ENCODE assay signal across 8 cellular contexts in genomic region chr3:47802734-47803477, GRCh38. TPM values are rescaled to one million over a fixed set of nuclear protein-coding genes. Genes with fewer than 3 reads are reported as not detected.
DNase-seq lines count a peak whose midpoint lies in the region; ATAC-seq and TF ChIP-seq lines count a peak whose summit lies in the region.

A gene with protein sequence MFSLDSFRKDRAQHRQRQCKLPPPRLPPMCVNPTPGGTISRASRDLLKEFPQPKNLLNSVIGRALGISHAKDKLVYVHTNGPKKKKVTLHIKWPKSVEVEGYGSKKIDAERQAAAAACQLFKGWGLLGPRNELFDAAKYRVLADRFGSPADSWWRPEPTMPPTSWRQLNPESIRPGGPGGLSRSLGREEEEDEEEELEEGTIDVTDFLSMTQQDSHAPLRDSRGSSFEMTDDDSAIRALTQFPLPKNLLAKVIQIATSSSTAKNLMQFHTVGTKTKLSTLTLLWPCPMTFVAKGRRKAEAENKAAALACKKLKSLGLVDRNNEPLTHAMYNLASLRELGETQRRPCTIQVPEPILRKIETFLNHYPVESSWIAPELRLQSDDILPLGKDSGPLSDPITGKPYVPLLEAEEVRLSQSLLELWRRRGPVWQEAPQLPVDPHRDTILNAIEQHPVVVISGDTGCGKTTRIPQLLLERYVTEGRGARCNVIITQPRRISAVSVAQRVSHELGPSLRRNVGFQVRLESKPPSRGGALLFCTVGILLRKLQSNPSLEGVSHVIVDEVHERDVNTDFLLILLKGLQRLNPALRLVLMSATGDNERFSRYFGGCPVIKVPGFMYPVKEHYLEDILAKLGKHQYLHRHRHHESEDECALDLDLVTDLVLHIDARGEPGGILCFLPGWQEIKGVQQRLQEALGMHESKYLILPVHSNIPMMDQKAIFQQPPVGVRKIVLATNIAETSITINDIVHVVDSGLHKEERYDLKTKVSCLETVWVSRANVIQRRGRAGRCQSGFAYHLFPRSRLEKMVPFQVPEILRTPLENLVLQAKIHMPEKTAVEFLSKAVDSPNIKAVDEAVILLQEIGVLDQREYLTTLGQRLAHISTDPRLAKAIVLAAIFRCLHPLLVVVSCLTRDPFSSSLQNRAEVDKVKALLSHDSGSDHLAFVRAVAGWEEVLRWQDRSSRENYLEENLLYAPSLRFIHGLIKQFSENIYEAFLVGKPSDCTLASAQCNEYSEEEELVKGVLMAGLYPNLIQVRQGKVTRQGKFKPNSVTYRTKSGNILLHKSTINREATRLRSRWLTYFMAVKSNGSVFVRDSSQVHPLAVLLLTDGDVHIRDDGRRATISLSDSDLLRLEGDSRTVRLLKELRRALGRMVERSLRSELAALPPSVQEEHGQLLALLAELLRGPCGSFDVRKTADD (plus strand): TSS chr3:47803138. CDS start chr3:47810684, 7,546 bp downstream.

- no peaks in the 10 kb centered on the region for H3K27me3 Mint-ChIP-seq in Calu3 (ENCODE audit: unreplicated experiment)
- no peaks in the 10 kb centered on the region for H3K27me3 Mint-ChIP-seq in activated T-cell treated with anti-CD3 and anti-CD28 coated beads, Interleukin-2, amount 50 U/mL, for 4 hours (ENCODE audit: low read depth)

- H3K27me3 ChIP-seq in esophagus (ENCODE audit: control insufficient read depth in 1 of 2, insufficient read depth in 2 of 2, low read length in 2 of 2) (no peaks in the 10 kb centered on the region), muscle layer of colon (ENCODE audit: control insufficient read depth in 1 of 2, insufficient read depth in 2 of 2, low read length in 2 of 2) (no peaks in the 10 kb centered on the region)

- H3K27ac ChIP-seq in esophagus (ENCODE audit: low read depth in 2 of 2, low read length in 1 of 2) (peak within 1 kb of the TSS; percentile 92 to 96), muscle layer of colon (ENCODE audit: low read depth, low read length) (peak within 1 kb of the TSS; percentile 88)

- H3K36me3 ChIP-seq in esophagus (ENCODE audit: control insufficient read depth in 2 of 2, insufficient read depth in 2 of 2, low read length in 1 of 2) (no peaks in the 10 kb centered on the region), muscle layer of colon (ENCODE audit: insufficient read depth, low read length) (no peaks in the 10 kb centered on the region)

- no peak for TF ChIP-seq CTCF in Calu3 (IDR thresholded peaks at IDR 0.05; ENCODE audit: unreplicated experiment)

- 1% methylated on average over 86 to 90 of the region's 90 CpGs for WGBS in esophagus, 2 donors

- H3K9me3 ChIP-seq in esophagus (ENCODE audit: control insufficient read depth in 2 of 2, insufficient read depth in 1 of 2, low read depth in 1 of 2, low read length in 1 of 2): no peaks in the 10 kb centered on the region
- H3K9me3 ChIP-seq in muscle layer of colon (ENCODE audit: low read length): no peaks in the 10 kb centered on the region

- peaks cover 36% of the 10 kb centered on the region for H3K36me3 Mint-ChIP-seq in Calu3 (ENCODE audit: insufficient read depth, unreplicated experiment)
- H3K36me3 Mint-ChIP-seq in activated T-cell treated with anti-CD3 and anti-CD28 coated beads, Interleukin-2, amount 50 U/mL, for 4 hours (ENCODE audit: insufficient read depth): no peaks in the 10 kb centered on the region

- intact Hi-C loops in Calu3 (cut with micrococcal nuclease; ENCODE audit: unreplicated experiment): no loop called here

- no peaks in the 10 kb centered on the region for H3K9me3 Mint-ChIP-seq in Calu3 (ENCODE audit: low read depth, unreplicated experiment)
- no peaks in the 10 kb centered on the region for H3K9me3 Mint-ChIP-seq in activated T-cell treated with anti-CD3 and anti-CD28 coated beads, Interleukin-2, amount 50 U/mL, for 4 hours

- peak within 1 kb of the TSS; percentile 96 for H3K27ac Mint-ChIP-seq in Calu3 (ENCODE audit: unreplicated experiment)

- BruUV-seq in Calu3 (replicated peaks; lab: Mats Ljungman, UMichigan): no TSS peak

- H3K4me3 ChIP-seq in esophagus (ENCODE audit: low read depth in 1 of 2, low read length in 2 of 2) (peak within 1 kb of the TSS; percentile 62 to 88), muscle layer of colon (ENCODE audit: low read depth in 1 of 2, low read length in 2 of 2) (peak within 1 kb of the TSS; percentile 69 to 82)

- peak within 1 kb of the TSS; percentile 79 for H3K9ac ChIP-seq in muscle layer of colon (ENCODE audit: low read length)

- peak; percentile 70 for ATAC-seq in GM19468 (IDR thresholded peaks at IDR 0.05; ENCODE audit: extremely low read depth, unreplicated experiment)
- peak; percentile 93 to 94 for ATAC-seq in activated T-cell treated with anti-CD3 and anti-CD28 coated beads, Interleukin-2, amount 50 U/mL, for 4 hours

- peak within 1 kb of the TSS; percentile 92 for H3K4me3 Mint-ChIP-seq in Calu3 (ENCODE audit: low read depth, unreplicated experiment)
- peak within 1 kb of the TSS; percentile 95 for H3K4me3 Mint-ChIP-seq in activated T-cell treated with anti-CD3 and anti-CD28 coated beads, Interleukin-2, amount 50 U/mL, for 4 hours

- DNase-seq in Calu3: peak; percentile 89
- DNase-seq in HS-27A (ENCODE audit: low read depth): peak; percentile 68
- DNase-seq in activated T-cell treated with anti-CD3 and anti-CD28 coated beads, Interleukin-2, amount 50 U/mL, for 4 hours: peak; percentile 77
- peak; percentile 63 to 71 for DNase-seq in stimulated activated CD8-positive, alpha-beta memory T cell treated with anti-CD3 and anti-CD28 coated beads, Interleukin-7, amount 100 ng/mL, for 1 hour (ENCODE audit: low read depth in 2 of 2)

- H3K4me1 Mint-ChIP-seq in Calu3 (ENCODE audit: low read depth, unreplicated experiment): peaks cover 9% of the 10 kb centered on the region
- H3K4me1 Mint-ChIP-seq in activated T-cell treated with anti-CD3 and anti-CD28 coated beads, Interleukin-2, amount 50 U/mL, for 4 hours (ENCODE audit: low read depth): peaks cover 19% of the 10 kb centered on the region

- CTCF ChIA-PET in Calu3 (lab: Charles Lee): interaction anchor here (1.2 kb wide), 1 partner anchor 348 kb away, joined by 3 read pairs; no protein-coding TSS in a partner anchor

- H3K4me1 ChIP-seq in esophagus (ENCODE audit: control insufficient read depth in 2 of 2, insufficient read depth in 2 of 2, low read length in 1 of 2) (peaks cover 0 to 3% of the 10 kb centered on the region in 2 donors), muscle layer of colon (ENCODE audit: insufficient read depth, low read length) (peaks cover 20% of the 10 kb centered on the region)

TF ChIP-seq in PFSK-1, 5 proteins besides CTCF, POLR2A, EP300 and RAD21:
- peak; percentile 14 for TF ChIP-seq FOXP2 (optimal IDR thresholded peaks at IDR 0.05; ENCODE audit: borderline replicate concordance, extremely low read depth, extremely low read length, insufficient read depth)
- TF ChIP-seq SIN3A (IDR thresholded peaks at IDR 0.05; ENCODE audit: borderline replicate concordance, insufficient read depth, low read length): no peak
- TF ChIP-seq TAF1 (IDR thresholded peaks at IDR 0.05; ENCODE audit: borderline replicate concordance, insufficient read depth, low read length): no peak
- TF ChIP-seq POLR2AphosphoS5 (IDR thresholded peaks at IDR 0.05; ENCODE audit: low read depth, low read length): peak; percentile 57; the same call in 1 of the 2 replicates

RNA-seq across cellular contexts. Expression of the gene that starts here (rescaled TPM):
- total RNA-seq in Calu3 (2022): 71.1 and 75.4 TPM in 2 replicates
- 81.3 TPM for polyA plus RNA-seq in PFSK-1 (2012; ENCODE audit: insufficient read length, low read depth)
- 100 to 1,000 TPM; 166 to 178 (median 167) TPM for total RNA-seq in activated T-cell treated with anti-CD3 and anti-CD28 coated beads, Interleukin-2, amount 50 U/mL, for 4 hours
- polyA plus RNA-seq in esophagus: 10 to 100 TPM; 26.6 to 32.7 TPM

Comparison
In these comparisons a context has a peak if more than half of its experiments do, and no peak if none do; other contexts are left out.
1. Peak in every context shown above with its lines: DNase-seq, ATAC-seq, H3K4me3 ChIP-seq and H3K27ac ChIP-seq.